2 cellular contexts compared by ENCODE assay signal in the genomic region with DNA sequence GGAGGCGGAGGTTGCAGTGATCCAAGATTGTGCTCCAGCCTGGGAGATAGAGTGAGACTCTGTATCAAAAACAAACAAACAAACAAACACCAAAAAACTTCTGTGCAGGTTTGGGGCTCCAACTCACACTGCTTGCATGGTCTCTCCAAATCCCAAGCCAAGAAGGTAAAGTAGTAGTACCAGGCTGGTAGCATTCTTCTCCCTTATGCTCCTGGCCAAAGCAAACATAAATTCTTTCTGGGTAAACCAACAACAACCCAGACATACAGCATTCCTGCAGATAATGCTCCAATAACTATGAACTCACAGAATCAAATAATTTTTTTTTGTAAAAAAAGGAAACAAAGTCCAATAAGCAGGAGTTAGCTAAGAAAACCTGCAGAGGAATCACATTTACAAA.
TF ChIP-seq lines count a peak whose summit lies in the region.

No MANE protein-coding gene starts in this region.

TF ChIP-seq in A549, 52 proteins besides CTCF, POLR2A, EP300 and RAD21 (continued from another document):
- TF ChIP-seq NPAS2 (CRISPR knock-in tag; IDR thresholded peaks at IDR 0.05; ENCODE audit: borderline replicate concordance) (no peak), FOSB (CRISPR knock-in tag; IDR thresholded peaks at IDR 0.05) (no peak), JUN (IDR thresholded peaks at IDR 0.05) (no peak), HEYL (CRISPR knock-in tag; IDR thresholded peaks at IDR 0.05) (no peak), FOXS1 (CRISPR knock-in tag; IDR thresholded peaks at IDR 0.05) (no peak), HOXA7 (CRISPR knock-in tag; IDR thresholded peaks at IDR 0.05) (no peak)
TF ChIP-seq in A549: peak in this region for 0.

TF ChIP-seq in GM23338, 12 proteins besides CTCF, POLR2A, EP300 and RAD21:
- TF ChIP-seq, protein P1, sequence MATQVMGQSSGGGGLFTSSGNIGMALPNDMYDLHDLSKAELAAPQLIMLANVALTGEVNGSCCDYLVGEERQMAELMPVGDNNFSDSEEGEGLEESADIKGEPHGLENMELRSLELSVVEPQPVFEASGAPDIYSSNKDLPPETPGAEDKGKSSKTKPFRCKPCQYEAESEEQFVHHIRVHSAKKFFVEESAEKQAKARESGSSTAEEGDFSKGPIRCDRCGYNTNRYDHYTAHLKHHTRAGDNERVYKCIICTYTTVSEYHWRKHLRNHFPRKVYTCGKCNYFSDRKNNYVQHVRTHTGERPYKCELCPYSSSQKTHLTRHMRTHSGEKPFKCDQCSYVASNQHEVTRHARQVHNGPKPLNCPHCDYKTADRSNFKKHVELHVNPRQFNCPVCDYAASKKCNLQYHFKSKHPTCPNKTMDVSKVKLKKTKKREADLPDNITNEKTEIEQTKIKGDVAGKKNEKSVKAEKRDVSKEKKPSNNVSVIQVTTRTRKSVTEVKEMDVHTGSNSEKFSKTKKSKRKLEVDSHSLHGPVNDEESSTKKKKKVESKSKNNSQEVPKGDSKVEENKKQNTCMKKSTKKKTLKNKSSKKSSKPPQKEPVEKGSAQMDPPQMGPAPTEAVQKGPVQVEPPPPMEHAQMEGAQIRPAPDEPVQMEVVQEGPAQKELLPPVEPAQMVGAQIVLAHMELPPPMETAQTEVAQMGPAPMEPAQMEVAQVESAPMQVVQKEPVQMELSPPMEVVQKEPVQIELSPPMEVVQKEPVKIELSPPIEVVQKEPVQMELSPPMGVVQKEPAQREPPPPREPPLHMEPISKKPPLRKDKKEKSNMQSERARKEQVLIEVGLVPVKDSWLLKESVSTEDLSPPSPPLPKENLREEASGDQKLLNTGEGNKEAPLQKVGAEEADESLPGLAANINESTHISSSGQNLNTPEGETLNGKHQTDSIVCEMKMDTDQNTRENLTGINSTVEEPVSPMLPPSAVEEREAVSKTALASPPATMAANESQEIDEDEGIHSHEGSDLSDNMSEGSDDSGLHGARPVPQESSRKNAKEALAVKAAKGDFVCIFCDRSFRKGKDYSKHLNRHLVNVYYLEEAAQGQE (IDR thresholded peaks at IDR 0.05; ENCODE audit: unreplicated experiment): no peak
- TF ChIP-seq, protein P2, sequence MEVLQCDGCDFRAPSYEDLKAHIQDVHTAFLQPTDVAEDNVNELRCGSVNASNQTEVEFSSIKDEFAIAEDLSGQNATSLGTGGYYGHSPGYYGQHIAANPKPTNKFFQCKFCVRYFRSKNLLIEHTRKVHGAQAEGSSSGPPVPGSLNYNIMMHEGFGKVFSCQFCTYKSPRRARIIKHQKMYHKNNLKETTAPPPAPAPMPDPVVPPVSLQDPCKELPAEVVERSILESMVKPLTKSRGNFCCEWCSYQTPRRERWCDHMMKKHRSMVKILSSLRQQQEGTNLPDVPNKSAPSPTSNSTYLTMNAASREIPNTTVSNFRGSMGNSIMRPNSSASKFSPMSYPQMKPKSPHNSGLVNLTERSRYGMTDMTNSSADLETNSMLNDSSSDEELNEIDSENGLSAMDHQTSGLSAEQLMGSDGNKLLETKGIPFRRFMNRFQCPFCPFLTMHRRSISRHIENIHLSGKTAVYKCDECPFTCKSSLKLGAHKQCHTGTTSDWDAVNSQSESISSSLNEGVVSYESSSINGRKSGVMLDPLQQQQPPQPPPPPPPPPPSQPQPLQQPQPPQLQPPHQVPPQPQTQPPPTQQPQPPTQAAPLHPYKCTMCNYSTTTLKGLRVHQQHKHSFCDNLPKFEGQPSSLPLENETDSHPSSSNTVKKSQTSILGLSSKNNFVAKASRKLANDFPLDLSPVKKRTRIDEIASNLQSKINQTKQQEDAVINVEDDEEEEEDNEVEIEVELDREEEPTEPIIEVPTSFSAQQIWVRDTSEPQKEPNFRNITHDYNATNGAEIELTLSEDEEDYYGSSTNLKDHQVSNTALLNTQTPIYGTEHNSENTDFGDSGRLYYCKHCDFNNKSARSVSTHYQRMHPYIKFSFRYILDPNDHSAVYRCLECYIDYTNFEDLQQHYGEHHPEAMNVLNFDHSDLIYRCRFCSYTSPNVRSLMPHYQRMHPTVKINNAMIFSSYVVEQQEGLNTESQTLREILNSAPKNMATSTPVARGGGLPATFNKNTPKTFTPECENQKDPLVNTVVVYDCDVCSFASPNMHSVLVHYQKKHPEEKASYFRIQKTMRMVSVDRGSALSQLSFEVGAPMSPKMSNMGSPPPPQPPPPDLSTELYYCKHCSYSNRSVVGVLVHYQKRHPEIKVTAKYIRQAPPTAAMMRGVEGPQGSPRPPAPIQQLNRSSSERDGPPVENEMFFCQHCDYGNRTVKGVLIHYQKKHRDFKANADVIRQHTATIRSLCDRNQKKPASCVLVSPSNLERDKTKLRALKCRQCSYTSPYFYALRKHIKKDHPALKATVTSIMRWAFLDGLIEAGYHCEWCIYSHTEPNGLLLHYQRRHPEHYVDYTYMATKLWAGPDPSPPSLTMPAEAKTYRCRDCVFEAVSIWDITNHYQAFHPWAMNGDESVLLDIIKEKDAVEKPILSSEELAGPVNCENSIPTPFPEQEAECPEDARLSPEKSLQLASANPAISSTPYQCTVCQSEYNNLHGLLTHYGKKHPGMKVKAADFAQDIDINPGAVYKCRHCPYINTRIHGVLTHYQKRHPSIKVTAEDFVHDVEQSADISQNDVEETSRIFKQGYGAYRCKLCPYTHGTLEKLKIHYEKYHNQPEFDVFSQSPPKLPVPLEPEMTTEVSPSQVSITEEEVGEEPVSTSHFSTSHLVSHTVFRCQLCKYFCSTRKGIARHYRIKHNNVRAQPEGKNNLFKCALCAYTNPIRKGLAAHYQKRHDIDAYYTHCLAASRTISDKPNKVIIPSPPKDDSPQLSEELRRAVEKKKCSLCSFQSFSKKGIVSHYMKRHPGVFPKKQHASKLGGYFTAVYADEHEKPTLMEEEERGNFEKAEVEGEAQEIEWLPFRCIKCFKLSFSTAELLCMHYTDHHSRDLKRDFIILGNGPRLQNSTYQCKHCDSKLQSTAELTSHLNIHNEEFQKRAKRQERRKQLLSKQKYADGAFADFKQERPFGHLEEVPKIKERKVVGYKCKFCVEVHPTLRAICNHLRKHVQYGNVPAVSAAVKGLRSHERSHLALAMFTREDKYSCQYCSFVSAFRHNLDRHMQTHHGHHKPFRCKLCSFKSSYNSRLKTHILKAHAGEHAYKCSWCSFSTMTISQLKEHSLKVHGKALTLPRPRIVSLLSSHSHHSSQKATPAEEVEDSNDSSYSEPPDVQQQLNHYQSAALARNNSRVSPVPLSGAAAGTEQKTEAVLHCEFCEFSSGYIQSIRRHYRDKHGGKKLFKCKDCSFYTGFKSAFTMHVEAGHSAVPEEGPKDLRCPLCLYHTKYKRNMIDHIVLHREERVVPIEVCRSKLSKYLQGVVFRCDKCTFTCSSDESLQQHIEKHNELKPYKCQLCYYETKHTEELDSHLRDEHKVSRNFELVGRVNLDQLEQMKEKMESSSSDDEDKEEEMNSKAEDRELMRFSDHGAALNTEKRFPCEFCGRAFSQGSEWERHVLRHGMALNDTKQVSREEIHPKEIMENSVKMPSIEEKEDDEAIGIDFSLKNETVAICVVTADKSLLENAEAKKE (CRISPR knock-in tag; IDR thresholded peaks at IDR 0.05): no peak
- TF ChIP-seq EZH2phosphoT487 (IDR thresholded peaks at IDR 0.05; ENCODE audit: unreplicated experiment): no peak
- TF ChIP-seq POLR2AphosphoS5 (IDR thresholded peaks at IDR 0.05; ENCODE audit: low read depth): no peak
- no peak for TF ChIP-seq NANOG (IDR thresholded peaks at IDR 0.05; ENCODE audit: borderline replicate concordance)
- TF ChIP-seq ZNF114 (CRISPR knock-in tag; IDR thresholded peaks at IDR 0.05): no peak
- no peak for TF ChIP-seq CREB1 (CRISPR knock-in tag; IDR thresholded peaks at IDR 0.05; ENCODE audit: low read depth)
- no peak for TF ChIP-seq STAT1 (IDR thresholded peaks at IDR 0.05; ENCODE audit: unreplicated experiment)
- TF ChIP-seq, protein P3, sequence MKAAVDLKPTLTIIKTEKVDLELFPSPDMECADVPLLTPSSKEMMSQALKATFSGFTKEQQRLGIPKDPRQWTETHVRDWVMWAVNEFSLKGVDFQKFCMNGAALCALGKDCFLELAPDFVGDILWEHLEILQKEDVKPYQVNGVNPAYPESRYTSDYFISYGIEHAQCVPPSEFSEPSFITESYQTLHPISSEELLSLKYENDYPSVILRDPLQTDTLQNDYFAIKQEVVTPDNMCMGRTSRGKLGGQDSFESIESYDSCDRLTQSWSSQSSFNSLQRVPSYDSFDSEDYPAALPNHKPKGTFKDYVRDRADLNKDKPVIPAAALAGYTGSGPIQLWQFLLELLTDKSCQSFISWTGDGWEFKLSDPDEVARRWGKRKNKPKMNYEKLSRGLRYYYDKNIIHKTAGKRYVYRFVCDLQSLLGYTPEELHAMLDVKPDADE (IDR thresholded peaks at IDR 0.05): no peak
- TF ChIP-seq EZH2 (IDR thresholded peaks at IDR 0.05; ENCODE audit: low read depth, unreplicated experiment): no peak
- TF ChIP-seq JUNB (IDR thresholded peaks at IDR 0.05; ENCODE audit: unreplicated experiment): no peak
- no peak for TF ChIP-seq ZNF331 (CRISPR knock-in tag; IDR thresholded peaks at IDR 0.05; ENCODE audit: low read depth)
